ENCODE assay signal across 8 cellular contexts in genomic region chr3:195542691-195543641, GRCh38. TPM values are rescaled to one million over a fixed set of nuclear protein-coding genes. Genes with fewer than 3 reads are reported as not detected.
DNase-seq lines count a peak whose midpoint lies in the region; TF ChIP-seq lines count a peak whose summit lies in the region.

Gene PPP1R2 (minus strand): TSS chr3:195543325. CDS start chr3:195543025, 300 bp downstream.

- H3K36me3 Mint-ChIP-seq in neural crest cell (ENCODE audit: low read depth), result no peaks in the 10 kb centered on the region

- peaks cover 31% of the 10 kb centered on the region for H3K27me3 Mint-ChIP-seq in neural crest cell (ENCODE audit: low read depth)

- H3K9me3 ChIP-seq in stomach, result no peaks in the 10 kb centered on the region

- peaks cover 13% of the 10 kb centered on the region for H3K27me3 ChIP-seq in H7 (ENCODE audit: control insufficient read depth, insufficient read depth, low read length)
- H3K27me3 ChIP-seq in stomach, result no peaks in the 10 kb centered on the region

- H3K4me1 ChIP-seq in stomach, result peaks cover 15 to 75% (median 56%) of the 10 kb centered on the region in 4 donors

- 0 to 1% (median 0%) methylated on average over 59 to 105 of the region's 105 CpGs for WGBS in stomach, 5 donors

- intact Hi-C loops in stomach (cut with DNase I; ENCODE audit: low total_unique reads), result no loop called here

- no peak for TF ChIP-seq EP300 in stomach (IDR thresholded peaks at IDR 0.05)

- peak within 1 kb of the TSS; percentile 95 to 98 (median 96) for H3K27ac ChIP-seq in stomach

- H3K36me3 ChIP-seq in H7 (replicated peaks; ENCODE audit: control insufficient read depth, insufficient read depth, low read length) (no peaks in the 10 kb centered on the region), stomach (no peaks in the 10 kb centered on the region)

- peak in 2 of 4 donors; percentile 59 to 91 for TF ChIP-seq POLR2A in stomach (IDR thresholded peaks at IDR 0.05)

- peak within 1 kb of the TSS; percentile 91 for H3K27ac Mint-ChIP-seq in neural crest cell (ENCODE audit: unreplicated experiment)

- DNase-seq in ELF-1 (ENCODE audit: low read depth, low spot score) (peak; percentile 89), H7 (peak; percentile 98), M059J (ENCODE audit: low read depth) (peak; percentile 88), SIG-M5 (lab: John Stamatoyannopoulos, UW) (peak; percentile 24), activated gamma-delta T cell (lab: John Stamatoyannopoulos, UW) (peak; percentile 88), fibroblast of the conjunctiva (ENCODE audit: low read depth) (peak; percentile 81), neural crest cell (ENCODE audit: low read depth, low spot score) (peak; percentile 91), stomach (peak; percentile 94)

- H3K4me3 ChIP-seq in H7 (ENCODE audit: insufficient read depth, low read depth, low read length) (peak within 1 kb of the TSS; percentile 93), stomach (peak within 1 kb of the TSS; percentile 68 to 95 (median 91))

- TF ChIP-seq CTCF in neural crest cell (conservative IDR thresholded peaks at IDR 0.05) (no peak), stomach (IDR thresholded peaks at IDR 0.05) (no peak)

- peak within 1 kb of the TSS; percentile 93 for H3K4me3 Mint-ChIP-seq in neural crest cell

- H3K4me1 Mint-ChIP-seq in neural crest cell, result peaks cover 40% of the 10 kb centered on the region

- H3K9me3 Mint-ChIP-seq in neural crest cell, result no peaks in the 10 kb centered on the region

RNA-seq across cellular contexts. Expression of gene PPP1R2, which starts in this region (rescaled TPM):
- total RNA-seq in H7 (2014; rRNA removed; shearing (Covaris generic)), result 76.4 and 121 TPM in 2 replicates
- total RNA-seq in M059J (2014; rRNA removed; shearing (Covaris generic)), result 88.1 and 96.3 TPM in 2 replicates
- total RNA-seq in neural crest cell, result 29.6 and 31.5 TPM in 2 replicates
- total RNA-seq in stomach, result 100 to 1,000 TPM in 1 of 5 donors, 10 to 100 TPM in 4; 29.2 to 102 (median 62.0) TPM
- polyA plus RNA-seq in stomach, result 10 to 100 TPM; 21.4 to 25.1 (median 21.7) TPM

Comparison
In these comparisons a context has a peak if more than half of its experiments do, and no peak if none do; other contexts are left out.
1. Peak in every context shown above with its lines: DNase-seq, H3K4me3 ChIP-seq and H3K27ac ChIP-seq.
2. DNase-seq: peak in every context shown above with its lines; median percentile 98 in H7; 94 in stomach; 91 in neural crest cell; 89 in ELF-1; 88 in M059J; 88 in activated gamma-delta T cell; 81 in fibroblast of the conjunctiva; 24 in SIG-M5.